10 cellular contexts compared by ENCODE assay signal in the genomic region with DNA sequence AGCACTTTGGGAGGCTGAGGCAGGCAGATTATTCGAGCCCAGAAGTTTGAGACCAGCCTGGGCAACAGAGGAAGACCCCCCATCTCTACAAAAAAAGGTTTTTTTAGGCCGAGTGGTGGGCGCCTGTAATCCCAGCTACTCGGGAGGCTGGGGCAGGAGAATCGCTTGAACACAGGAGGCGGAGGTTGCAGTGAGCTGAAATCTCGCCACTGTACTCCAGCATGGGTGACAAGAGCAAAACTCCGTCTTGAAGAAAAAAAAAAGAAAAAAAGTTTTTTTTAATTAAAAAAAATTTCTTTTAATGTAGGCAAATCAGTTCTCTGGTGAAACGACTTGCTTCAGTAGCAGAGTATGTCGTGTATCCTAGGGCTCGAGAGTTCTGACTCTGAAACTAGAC. TPM values are rescaled to one million over a fixed set of nuclear protein-coding genes. Genes with fewer than 3 reads are reported as not detected.
DNase-seq lines count a peak whose midpoint lies in the region; ATAC-seq, FAIRE-seq and TF ChIP-seq lines count a peak whose summit lies in the region.
"Had no signal": no experiment of that assay in that cellular context is flagged by ENCODE, and none has a peak within 500 bp of the region (broad histone marks: within the 10 kb centered on the region; RNA-seq: fewer than 3 reads in every experiment).

No MANE protein-coding gene starts in this region.

- POLR2A ChIA-PET in activated CD4-positive, alpha-beta T cell treated with anti-CD3 and anti-CD28 coated beads, Interleukin-2, amount 10 ng/mL, durations not matched to agents 7 days and 5 days (lab: Charles Lee): no interaction called here
- POLR2A ChIA-PET in activated CD4-positive, alpha-beta memory T cell treated with anti-CD3 and anti-CD28 coated beads for 36 hours (lab: Charles Lee): no interaction called here

- H3K27me3 Mint-ChIP-seq in activated CD4-positive, alpha-beta T cell treated with anti-CD3 and anti-CD28 coated beads, Interleukin-2, amount 10 ng/mL, durations not matched to agents 7 days and 5 days: peaks cover 8% of the 10 kb centered on the region
- H3K27me3 Mint-ChIP-seq in activated CD4-positive, alpha-beta memory T cell treated with anti-CD3 and anti-CD28 coated beads for 36 hours: peaks cover 1% of the 10 kb centered on the region
- H3K27me3 Mint-ChIP-seq in glutamatergic neuron (ENCODE audit: unreplicated experiment): peaks cover 12% of the 10 kb centered on the region
- H3K27me3 Mint-ChIP-seq in stimulated activated memory B cell treated with anti-CD40 and anti-IgM and Interleukin-4, amounts not matched to agents 10 μg/mL and 1 μg/mL and 100 μg/mL, for 72 hours: no peaks in the 10 kb centered on the region

- no peaks in the 10 kb centered on the region for H3K36me3 Mint-ChIP-seq in activated CD4-positive, alpha-beta T cell treated with anti-CD3 and anti-CD28 coated beads, Interleukin-2, amount 10 ng/mL, durations not matched to agents 7 days and 5 days (ENCODE audit: low read depth)
- H3K36me3 Mint-ChIP-seq in activated CD4-positive, alpha-beta memory T cell treated with anti-CD3 and anti-CD28 coated beads for 36 hours: no peaks in the 10 kb centered on the region
- no peaks in the 10 kb centered on the region for H3K36me3 Mint-ChIP-seq in glutamatergic neuron (ENCODE audit: unreplicated experiment)
- H3K36me3 Mint-ChIP-seq in stimulated activated memory B cell treated with anti-CD40 and anti-IgM and Interleukin-4, amounts not matched to agents 10 μg/mL and 1 μg/mL and 100 μg/mL, for 72 hours: no peaks in the 10 kb centered on the region

- intact Hi-C loops in activated CD4-positive, alpha-beta memory T cell treated with anti-CD3 and anti-CD28 coated beads for 36 hours (cut with micrococcal nuclease): loop anchor here (5.0 to 10.0 kb wide), 3 partner anchors 39 to 869 kb away; a partner anchor contains a TSS

- no peak for DNase-seq in activated CD4-positive, alpha-beta T cell treated with anti-CD3 and anti-CD28 coated beads, Interleukin-2, amount 10 ng/mL, durations not matched to agents 7 days and 5 days
- DNase-seq in activated CD4-positive, alpha-beta T cell treated with anti-CD3 and anti-CD28 coated beads for 1 hour: no peak
- DNase-seq in activated CD4-positive, alpha-beta memory T cell treated with anti-CD3 and anti-CD28 coated beads for 36 hours: no peak
- DNase-seq in glutamatergic neuron: no peak
- no peak for DNase-seq in H54 (ENCODE audit: insufficient read length, low spot score)
- no peak for DNase-seq in GM12891 (ENCODE audit: insufficient read length, low spot score)
- DNase-seq in GM10266 (ENCODE audit: extremely low spot score): no peak
- DNase-seq: NCI-H82 had no signal

- TF ChIP-seq POLR2A in H54 (IDR thresholded peaks at IDR 0.05; ENCODE audit: low read depth, low read length) (no peak), GM12891 (IDR thresholded peaks at IDR 0.05; ENCODE audit: low read depth, low read length) (no peak)

- no peak for FAIRE-seq in H54 (lab: Jason Lieb, UNC)
- no peak for FAIRE-seq in GM12891 (lab: Jason Lieb, UNC)
- FAIRE-seq: TTC549 had no signal

- no peaks in the 10 kb centered on the region for H3K9me3 Mint-ChIP-seq in activated CD4-positive, alpha-beta T cell treated with anti-CD3 and anti-CD28 coated beads, Interleukin-2, amount 10 ng/mL, durations not matched to agents 7 days and 5 days
- H3K9me3 Mint-ChIP-seq in activated CD4-positive, alpha-beta memory T cell treated with anti-CD3 and anti-CD28 coated beads for 36 hours: no peaks in the 10 kb centered on the region
- no peaks in the 10 kb centered on the region for H3K9me3 Mint-ChIP-seq in glutamatergic neuron (ENCODE audit: unreplicated experiment)
- no peaks in the 10 kb centered on the region for H3K9me3 Mint-ChIP-seq in stimulated activated memory B cell treated with anti-CD40 and anti-IgM and Interleukin-4, amounts not matched to agents 10 μg/mL and 1 μg/mL and 100 μg/mL, for 72 hours

- peaks cover 25% of the 10 kb centered on the region for H3K4me1 Mint-ChIP-seq in activated CD4-positive, alpha-beta T cell treated with anti-CD3 and anti-CD28 coated beads, Interleukin-2, amount 10 ng/mL, durations not matched to agents 7 days and 5 days
- peaks cover 12% of the 10 kb centered on the region for H3K4me1 Mint-ChIP-seq in activated CD4-positive, alpha-beta memory T cell treated with anti-CD3 and anti-CD28 coated beads for 36 hours (ENCODE audit: low read depth)
- peaks cover 2% of the 10 kb centered on the region for H3K4me1 Mint-ChIP-seq in glutamatergic neuron (ENCODE audit: low read depth, unreplicated experiment)
- peaks cover 26% of the 10 kb centered on the region for H3K4me1 Mint-ChIP-seq in stimulated activated memory B cell treated with anti-CD40 and anti-IgM and Interleukin-4, amounts not matched to agents 10 μg/mL and 1 μg/mL and 100 μg/mL, for 72 hours

- no peak overlapping the region for H3K27ac Mint-ChIP-seq in activated CD4-positive, alpha-beta T cell treated with anti-CD3 and anti-CD28 coated beads, Interleukin-2, amount 10 ng/mL, durations not matched to agents 7 days and 5 days
- no peak overlapping the region for H3K27ac Mint-ChIP-seq in activated CD4-positive, alpha-beta memory T cell treated with anti-CD3 and anti-CD28 coated beads for 36 hours
- no peak overlapping the region for H3K27ac Mint-ChIP-seq in glutamatergic neuron (ENCODE audit: unreplicated experiment)
- peak overlapping the region; percentile 88 for H3K27ac Mint-ChIP-seq in stimulated activated memory B cell treated with anti-CD40 and anti-IgM and Interleukin-4, amounts not matched to agents 10 μg/mL and 1 μg/mL and 100 μg/mL, for 72 hours

- no peak for ATAC-seq in stimulated activated memory B cell treated with anti-CD40 and anti-IgM and Interleukin-4, amounts not matched to agents 10 μg/mL and 1 μg/mL and 100 μg/mL, for 72 hours

- CTCF ChIA-PET in activated CD4-positive, alpha-beta T cell treated with anti-CD3 and anti-CD28 coated beads, Interleukin-2, amount 10 ng/mL, durations not matched to agents 7 days and 5 days (lab: Charles Lee): interaction anchor here (1.2 to 1.9 kb wide), 3 partner anchors 10 to 42 kb away, joined by 3 to 5 read pairs (median 4); no protein-coding TSS in a partner anchor
- CTCF ChIA-PET in activated CD4-positive, alpha-beta memory T cell treated with anti-CD3 and anti-CD28 coated beads for 36 hours (lab: Charles Lee): interaction anchor here (1.8 kb wide), 1 partner anchor 146 kb away, joined by 7 read pairs; no protein-coding TSS in a partner anchor

- TF ChIP-seq CTCF in glutamatergic neuron (IDR thresholded peaks at IDR 0.05; ENCODE audit: partially characterized antibody, unreplicated experiment): no peak
- no peak for TF ChIP-seq CTCF in GM10266 (IDR thresholded peaks at IDR 0.05; ENCODE audit: control insufficient read depth, insufficient read depth, low read depth, missing control alignments)

- H3K4me3 Mint-ChIP-seq in activated CD4-positive, alpha-beta T cell treated with anti-CD3 and anti-CD28 coated beads, Interleukin-2, amount 10 ng/mL, durations not matched to agents 7 days and 5 days: peak overlapping the region; percentile 77
- H3K4me3 Mint-ChIP-seq in activated CD4-positive, alpha-beta memory T cell treated with anti-CD3 and anti-CD28 coated beads for 36 hours: peak overlapping the region; percentile 30
- H3K4me3 Mint-ChIP-seq in glutamatergic neuron (ENCODE audit: unreplicated experiment): peak overlapping the region; percentile 77
- peak overlapping the region; percentile 89 for H3K4me3 Mint-ChIP-seq in stimulated activated memory B cell treated with anti-CD40 and anti-IgM and Interleukin-4, amounts not matched to agents 10 μg/mL and 1 μg/mL and 100 μg/mL, for 72 hours

TF ChIP-seq in GM12891, 5 proteins besides CTCF, POLR2A, EP300 and RAD21:
- TF ChIP-seq SPI1 (IDR thresholded peaks at IDR 0.05; ENCODE audit: low read depth, low read length) (no peak), TAF1 (IDR thresholded peaks at IDR 0.05; ENCODE audit: low read depth, low read length) (no peak), PAX5 (IDR thresholded peaks at IDR 0.05; ENCODE audit: insufficient read depth, low read length, severe bottlenecking) (no peak)

RNA-seq across cellular contexts. Expression of a gene that starts 10.9 kb away (rescaled TPM):
- 1 to 10 TPM; 3.4 to 3.5 TPM for total RNA-seq in activated CD4-positive, alpha-beta T cell treated with anti-CD3 and anti-CD28 coated beads, Interleukin-2, amount 10 ng/mL, durations not matched to agents 7 days and 5 days
- total RNA-seq in activated CD4-positive, alpha-beta memory T cell treated with anti-CD3 and anti-CD28 coated beads for 36 hours: 1 to 10 TPM; 2.2 TPM
- total RNA-seq in glutamatergic neuron (ENCODE audit: unreplicated experiment): 2.0 TPM
- 0.27 TPM for polyA plus RNA-seq in GM12891 (2012; ENCODE audit: low read depth, missing spikeins)

RNA-seq across cellular contexts. Expression of a gene that starts 14.5 kb away (rescaled TPM):
- 1 to 10 TPM in 1 of 2 experiments, under 1 TPM in 1; 0.62 to 1.1 TPM for total RNA-seq in activated CD4-positive, alpha-beta T cell treated with anti-CD3 and anti-CD28 coated beads, Interleukin-2, amount 10 ng/mL, durations not matched to agents 7 days and 5 days
- total RNA-seq in activated CD4-positive, alpha-beta memory T cell treated with anti-CD3 and anti-CD28 coated beads for 36 hours: 1 to 10 TPM in 1 of 2 experiments, under 1 TPM in 1; 0.92 to 1.0 TPM
- total RNA-seq in glutamatergic neuron (ENCODE audit: unreplicated experiment): 51.6 TPM
- 0.76 TPM for polyA plus RNA-seq in GM12891 (2012; ENCODE audit: low read depth, missing spikeins)

RNA-seq across cellular contexts. Expression of a gene that starts 37.4 kb away (rescaled TPM):
- 10 to 100 TPM; 48.0 to 56.7 TPM for total RNA-seq in activated CD4-positive, alpha-beta T cell treated with anti-CD3 and anti-CD28 coated beads, Interleukin-2, amount 10 ng/mL, durations not matched to agents 7 days and 5 days
- 10 to 100 TPM; 46.7 to 46.8 TPM for total RNA-seq in activated CD4-positive, alpha-beta memory T cell treated with anti-CD3 and anti-CD28 coated beads for 36 hours
- total RNA-seq in glutamatergic neuron (ENCODE audit: unreplicated experiment): 23.4 TPM
- 33.7 TPM for polyA plus RNA-seq in GM12891 (2012; ENCODE audit: low read depth, missing spikeins)

RNA-seq across cellular contexts. Expression of a gene that starts 38.4 kb away (rescaled TPM):
- total RNA-seq in activated CD4-positive, alpha-beta T cell treated with anti-CD3 and anti-CD28 coated beads, Interleukin-2, amount 10 ng/mL, durations not matched to agents 7 days and 5 days: 10 to 100 TPM; 26.5 to 26.6 TPM
- total RNA-seq in activated CD4-positive, alpha-beta memory T cell treated with anti-CD3 and anti-CD28 coated beads for 36 hours: 10 to 100 TPM; 16.4 to 17.4 TPM
- total RNA-seq in glutamatergic neuron (ENCODE audit: unreplicated experiment): 24.3 TPM
- polyA plus RNA-seq in GM12891 (2012; ENCODE audit: low read depth, missing spikeins): 10.9 TPM

RNA-seq across cellular contexts. Expression of a gene that starts 47.1 kb away (rescaled TPM):
- total RNA-seq in activated CD4-positive, alpha-beta T cell treated with anti-CD3 and anti-CD28 coated beads, Interleukin-2, amount 10 ng/mL, durations not matched to agents 7 days and 5 days: 10 to 100 TPM; 18.4 to 19.0 TPM
- total RNA-seq in activated CD4-positive, alpha-beta memory T cell treated with anti-CD3 and anti-CD28 coated beads for 36 hours: 1 to 10 TPM; 9.6 to 9.7 TPM
- total RNA-seq in glutamatergic neuron (ENCODE audit: unreplicated experiment): 5.1 TPM
- 18.0 TPM for polyA plus RNA-seq in GM12891 (2012; ENCODE audit: low read depth, missing spikeins)

Comparison
In these comparisons a context has a peak if more than half of its experiments do, and no peak if none do; other contexts are left out.
1. H3K4me3 Mint-ChIP-seq: peak in every context shown above with its lines; median percentile 89 in stimulated activated memory B cell treated with anti-CD40 and anti-IgM and Interleukin-4, amounts not matched to agents 10 μg/mL and 1 μg/mL and 100 μg/mL, for 72 hours; 77 in activated CD4-positive, alpha-beta T cell treated with anti-CD3 and anti-CD28 coated beads, Interleukin-2, amount 10 ng/mL, durations not matched to agents 7 days and 5 days; 77 in glutamatergic neuron; 30 in activated CD4-positive, alpha-beta memory T cell treated with anti-CD3 and anti-CD28 coated beads for 36 hours.
2. RNA of a gene that starts 14.5 kb away (total RNA-seq): 51.6 TPM in glutamatergic neuron (single experiment); 0.62 to 1.1 TPM in activated CD4-positive, alpha-beta T cell treated with anti-CD3 and anti-CD28 coated beads, Interleukin-2, amount 10 ng/mL, durations not matched to agents 7 days and 5 days and 0.92 to 1.0 TPM in activated CD4-positive, alpha-beta memory T cell treated with anti-CD3 and anti-CD28 coated beads for 36 hours; every median in the first group is over 10 times any median in the second.